Comparison of ENCODE assay signal across 1 cellular context in the genomic region with DNA sequence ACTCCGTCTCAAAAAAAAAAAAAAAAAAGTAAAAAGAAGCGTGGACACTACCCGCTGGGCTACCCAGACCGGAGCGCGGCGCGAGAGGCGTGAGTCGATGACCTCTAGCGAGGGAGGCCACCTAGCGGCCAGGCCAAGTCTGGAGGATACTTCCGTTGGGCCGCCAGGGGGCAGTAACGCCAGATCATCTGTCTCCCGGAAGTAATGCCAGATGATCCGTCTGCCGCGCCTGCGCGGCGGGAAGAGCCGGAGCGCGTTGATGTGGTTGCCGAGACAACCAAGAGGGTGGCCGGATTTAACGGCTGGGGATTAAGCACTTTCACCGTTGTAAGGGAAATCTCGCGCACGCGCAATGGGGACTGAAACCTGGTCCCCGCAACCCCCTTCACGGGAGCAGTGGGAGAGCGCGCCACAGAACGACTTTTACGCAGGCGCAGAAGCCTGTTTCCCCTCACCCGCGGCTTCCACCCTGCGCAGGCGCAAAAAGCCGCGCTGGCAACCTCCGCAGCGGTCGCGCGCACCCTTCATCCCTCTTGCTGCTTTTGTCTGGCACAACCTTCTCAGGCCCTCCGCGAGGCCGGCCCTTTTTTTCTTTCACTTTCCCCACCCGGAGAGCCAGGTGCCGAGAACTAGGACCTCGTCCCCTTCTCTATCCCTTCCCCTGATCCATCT.
TF ChIP-seq lines count a peak whose summit lies in the region.

No MANE protein-coding gene starts in this region.

TF ChIP-seq in K562, 482 proteins besides CTCF, POLR2A, EP300 and RAD21 (continued from another document and continues in another):
- TF ChIP-seq, protein P1, sequence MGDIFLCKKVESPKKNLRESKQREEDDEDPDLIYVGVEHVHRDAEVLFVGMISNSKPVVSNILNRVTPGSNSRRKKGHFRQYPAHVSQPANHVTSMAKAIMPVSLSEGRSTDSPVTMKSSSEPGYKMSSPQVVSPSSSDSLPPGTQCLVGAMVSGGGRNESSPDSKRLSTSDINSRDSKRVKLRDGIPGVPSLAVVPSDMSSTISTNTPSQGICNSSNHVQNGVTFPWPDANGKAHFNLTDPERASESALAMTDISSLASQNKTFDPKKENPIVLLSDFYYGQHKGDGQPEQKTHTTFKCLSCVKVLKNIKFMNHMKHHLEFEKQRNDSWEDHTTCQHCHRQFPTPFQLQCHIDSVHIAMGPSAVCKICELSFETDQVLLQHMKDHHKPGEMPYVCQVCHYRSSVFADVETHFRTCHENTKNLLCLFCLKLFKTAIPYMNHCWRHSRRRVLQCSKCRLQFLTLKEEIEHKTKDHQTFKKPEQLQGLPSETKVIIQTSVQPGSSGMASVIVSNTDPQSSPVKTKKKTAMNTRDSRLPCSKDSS (IDR thresholded peaks at IDR 0.05; ENCODE audit: low read depth, partially characterized antibody): no peak
- TF ChIP-seq ZNF274 (IDR thresholded peaks at IDR 0.05; ENCODE audit: borderline replicate concordance, low read depth, low read length): no peak
- no peak for TF ChIP-seq SREBF2 (CRISPR knock-in tag; IDR thresholded peaks at IDR 0.05)
- no peak for TF ChIP-seq CBX2 (IDR thresholded peaks at IDR 0.05; ENCODE audit: insufficient read depth, low read length, poor library complexity, severe bottlenecking)
- TF ChIP-seq HDAC3 (IDR thresholded peaks at IDR 0.05; ENCODE audit: borderline replicate concordance, partially characterized antibody): no peak
- no peak for TF ChIP-seq ZNF232 (CRISPR knock-in tag; IDR thresholded peaks at IDR 0.05)
- peak; percentile 47; the same call in 1 of the 2 replicates for TF ChIP-seq CHD2 (IDR thresholded peaks at IDR 0.05; ENCODE audit: low read depth, low read length)
- no peak for TF ChIP-seq RUNX1 (IDR thresholded peaks at IDR 0.05; ENCODE audit: low read depth)
- no peak for TF ChIP-seq ZBTB8A (IDR thresholded peaks at IDR 0.05; ENCODE audit: partially characterized antibody)
- no peak for TF ChIP-seq TCFL5 (CRISPR knock-in tag; conservative IDR thresholded peaks at IDR 0.05)
- no peak for TF ChIP-seq PTTG1 (tag; IDR thresholded peaks at IDR 0.05; ENCODE audit: low read depth)
- peak; percentile 34 to 72; a peak in 2 of 4 replicates for TF ChIP-seq SIN3A (IDR thresholded peaks at IDR 0.05; ENCODE audit: borderline replicate concordance in 2 of 2, control insufficient read depth in 1 of 2, low read depth in 2 of 2, low read length in 2 of 2)
- TF ChIP-seq, protein P2, sequence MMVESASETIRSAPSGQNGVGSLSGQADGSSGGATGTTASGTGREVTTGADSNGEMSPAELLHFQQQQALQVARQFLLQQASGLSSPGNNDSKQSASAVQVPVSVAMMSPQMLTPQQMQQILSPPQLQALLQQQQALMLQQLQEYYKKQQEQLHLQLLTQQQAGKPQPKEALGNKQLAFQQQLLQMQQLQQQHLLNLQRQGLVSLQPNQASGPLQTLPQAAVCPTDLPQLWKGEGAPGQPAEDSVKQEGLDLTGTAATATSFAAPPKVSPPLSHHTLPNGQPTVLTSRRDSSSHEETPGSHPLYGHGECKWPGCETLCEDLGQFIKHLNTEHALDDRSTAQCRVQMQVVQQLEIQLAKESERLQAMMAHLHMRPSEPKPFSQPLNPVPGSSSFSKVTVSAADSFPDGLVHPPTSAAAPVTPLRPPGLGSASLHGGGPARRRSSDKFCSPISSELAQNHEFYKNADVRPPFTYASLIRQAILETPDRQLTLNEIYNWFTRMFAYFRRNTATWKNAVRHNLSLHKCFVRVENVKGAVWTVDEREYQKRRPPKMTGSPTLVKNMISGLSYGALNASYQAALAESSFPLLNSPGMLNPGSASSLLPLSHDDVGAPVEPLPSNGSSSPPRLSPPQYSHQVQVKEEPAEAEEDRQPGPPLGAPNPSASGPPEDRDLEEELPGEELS (CRISPR knock-in tag; IDR thresholded peaks at IDR 0.05; ENCODE audit: borderline replicate concordance): no peak
- TF ChIP-seq HOXB6 (CRISPR knock-in tag; IDR thresholded peaks at IDR 0.05; ENCODE audit: borderline replicate concordance): no peak
- no peak for TF ChIP-seq FOXA1 (IDR thresholded peaks at IDR 0.05; ENCODE audit: borderline replicate concordance)
- TF ChIP-seq, protein P3, sequence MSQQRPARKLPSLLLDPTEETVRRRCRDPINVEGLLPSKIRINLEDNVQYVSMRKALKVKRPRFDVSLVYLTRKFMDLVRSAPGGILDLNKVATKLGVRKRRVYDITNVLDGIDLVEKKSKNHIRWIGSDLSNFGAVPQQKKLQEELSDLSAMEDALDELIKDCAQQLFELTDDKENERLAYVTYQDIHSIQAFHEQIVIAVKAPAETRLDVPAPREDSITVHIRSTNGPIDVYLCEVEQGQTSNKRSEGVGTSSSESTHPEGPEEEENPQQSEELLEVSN (IDR thresholded peaks at IDR 0.05; ENCODE audit: borderline replicate concordance in 1 of 2, extremely low read depth in 1 of 2, insufficient read depth in 1 of 2, insufficient read length in 1 of 2, low read depth in 1 of 2, low read length in 1 of 2, poor library complexity in 1 of 2, severe bottlenecking in 1 of 2): peak; percentile 59 to 65
- TF ChIP-seq NFRKB (IDR thresholded peaks at IDR 0.05; ENCODE audit: low read depth): peak; percentile 45
- 0 out of 2 replicates have a peak, but pooled peaks have one; percentile 9 for TF ChIP-seq ARID2 (IDR thresholded peaks at IDR 0.05)
- no peak; the same call in 1 of the 2 replicates for TF ChIP-seq SMARCA4 (IDR thresholded peaks at IDR 0.05)
- TF ChIP-seq NFIX (CRISPR knock-in tag; IDR thresholded peaks at IDR 0.05; ENCODE audit: low read depth): no peak
- TF ChIP-seq, protein P4, sequence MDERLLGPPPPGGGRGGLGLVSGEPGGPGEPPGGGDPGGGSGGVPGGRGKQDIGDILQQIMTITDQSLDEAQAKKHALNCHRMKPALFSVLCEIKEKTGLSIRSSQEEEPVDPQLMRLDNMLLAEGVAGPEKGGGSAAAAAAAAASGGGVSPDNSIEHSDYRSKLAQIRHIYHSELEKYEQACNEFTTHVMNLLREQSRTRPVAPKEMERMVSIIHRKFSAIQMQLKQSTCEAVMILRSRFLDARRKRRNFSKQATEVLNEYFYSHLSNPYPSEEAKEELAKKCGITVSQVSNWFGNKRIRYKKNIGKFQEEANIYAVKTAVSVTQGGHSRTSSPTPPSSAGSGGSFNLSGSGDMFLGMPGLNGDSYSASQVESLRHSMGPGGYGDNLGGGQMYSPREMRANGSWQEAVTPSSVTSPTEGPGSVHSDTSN (CRISPR knock-in tag; IDR thresholded peaks at IDR 0.05; ENCODE audit: low read depth): no peak
- TF ChIP-seq, protein P4 (tag; conservative IDR thresholded peaks at IDR 0.05; ENCODE audit: low read depth): no peak
- peak; percentile 92 for TF ChIP-seq GABPA (tag; conservative IDR thresholded peaks at IDR 0.05; ENCODE audit: low read depth)
- no peak for TF ChIP-seq TEAD2 (tag; IDR thresholded peaks at IDR 0.05)
- TF ChIP-seq ELF2 (CRISPR knock-in tag; IDR thresholded peaks at IDR 0.05): peak; percentile 98
- TF ChIP-seq DNMT1 (IDR thresholded peaks at IDR 0.05): no peak
- no peak for TF ChIP-seq ETS2 (tag; IDR thresholded peaks at IDR 0.05; ENCODE audit: borderline replicate concordance, poor library complexity, severe bottlenecking)
- TF ChIP-seq, protein P5, sequence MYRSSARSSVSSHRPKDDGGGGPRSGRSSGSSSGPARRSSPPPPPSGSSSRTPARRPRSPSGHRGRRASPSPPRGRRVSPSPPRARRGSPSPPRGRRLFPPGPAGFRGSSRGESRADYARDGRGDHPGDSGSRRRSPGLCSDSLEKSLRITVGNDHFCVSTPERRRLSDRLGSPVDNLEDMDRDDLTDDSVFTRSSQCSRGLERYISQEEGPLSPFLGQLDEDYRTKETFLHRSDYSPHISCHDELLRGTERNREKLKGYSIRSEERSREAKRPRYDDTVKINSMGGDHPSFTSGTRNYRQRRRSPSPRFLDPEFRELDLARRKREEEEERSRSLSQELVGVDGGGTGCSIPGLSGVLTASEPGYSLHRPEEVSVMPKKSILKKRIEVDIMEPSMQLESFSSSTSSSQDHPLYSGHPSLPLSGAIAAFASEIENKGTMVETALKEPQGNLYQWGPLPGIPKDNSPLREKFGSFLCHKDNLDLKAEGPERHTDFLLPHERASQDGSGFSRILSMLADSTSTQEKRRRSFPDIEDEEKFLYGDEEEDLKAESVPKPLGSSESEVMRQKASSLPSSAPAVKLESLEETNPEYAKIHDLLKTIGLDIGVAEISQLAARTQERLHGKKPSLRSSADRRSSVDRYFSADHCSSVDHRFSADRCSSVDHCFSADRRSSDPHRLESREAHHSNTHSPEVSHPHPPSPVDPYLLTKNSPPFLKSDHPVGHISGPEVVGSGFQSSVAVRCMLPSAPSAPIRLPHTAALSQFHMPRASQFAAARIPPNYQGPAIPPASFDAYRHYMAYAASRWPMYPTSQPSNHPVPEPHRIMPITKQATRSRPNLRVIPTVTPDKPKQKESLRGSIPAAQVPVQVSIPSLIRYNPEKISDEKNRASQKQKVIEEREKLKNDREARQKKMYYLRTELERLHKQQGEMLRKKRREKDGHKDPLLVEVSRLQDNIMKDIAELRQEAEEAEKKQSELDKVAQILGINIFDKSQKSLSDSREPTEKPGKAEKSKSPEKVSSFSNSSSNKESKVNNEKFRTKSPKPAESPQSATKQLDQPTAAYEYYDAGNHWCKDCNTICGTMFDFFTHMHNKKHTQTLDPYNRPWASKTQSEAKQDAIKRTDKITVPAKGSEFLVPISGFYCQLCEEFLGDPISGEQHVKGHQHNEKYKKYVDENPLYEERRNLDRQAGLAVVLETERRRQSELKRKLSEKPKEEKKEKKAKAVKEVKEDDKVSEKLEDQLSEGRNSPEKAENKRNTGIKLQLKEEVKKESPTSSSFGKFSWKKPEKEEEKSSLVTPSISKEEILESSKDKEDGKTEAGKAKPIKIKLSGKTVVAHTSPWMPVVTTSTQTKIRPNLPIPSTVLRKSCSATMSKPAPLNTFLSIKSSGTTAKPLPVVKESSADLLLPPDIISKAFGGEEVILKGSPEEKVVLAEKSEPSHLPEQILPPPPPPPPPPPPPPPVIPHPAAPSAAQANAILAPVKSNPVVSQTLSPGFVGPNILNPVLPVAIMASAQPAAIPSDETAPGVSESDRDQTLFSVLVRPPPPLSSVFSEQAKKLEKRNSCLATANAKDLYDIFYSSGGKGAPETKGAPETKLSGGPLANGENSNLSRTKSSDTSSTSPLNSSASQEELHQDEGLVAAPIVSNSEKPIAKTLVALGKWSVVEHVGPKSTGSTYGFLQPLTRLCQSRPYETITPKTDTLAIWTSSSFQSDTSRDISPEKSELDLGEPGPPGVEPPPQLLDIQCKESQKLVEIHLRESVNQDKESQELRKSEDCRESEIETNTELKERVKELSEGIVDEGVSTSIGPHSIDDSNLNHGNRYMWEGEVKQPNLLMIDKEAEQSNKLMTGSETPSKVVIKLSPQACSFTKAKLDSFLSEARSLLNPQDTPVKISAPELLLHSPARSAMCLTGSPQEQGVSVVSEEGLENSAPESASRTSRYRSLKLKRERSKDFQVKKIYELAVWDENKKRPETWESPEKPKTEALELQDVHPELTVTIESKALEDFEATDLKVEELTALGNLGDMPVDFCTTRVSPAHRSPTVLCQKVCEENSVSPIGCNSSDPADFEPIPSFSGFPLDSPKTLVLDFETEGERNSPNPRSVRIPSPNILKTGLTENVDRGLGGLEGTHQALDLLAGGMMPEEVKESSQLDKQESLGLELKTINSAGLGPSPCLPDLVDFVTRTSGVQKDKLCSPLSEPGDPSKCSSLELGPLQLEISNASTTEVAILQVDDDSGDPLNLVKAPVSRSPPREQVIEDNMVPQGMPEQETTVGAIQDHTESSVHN (IDR thresholded peaks at IDR 0.05; ENCODE audit: borderline replicate concordance in 1 of 2, low read depth in 1 of 2): no peak
- TF ChIP-seq, protein P6, sequence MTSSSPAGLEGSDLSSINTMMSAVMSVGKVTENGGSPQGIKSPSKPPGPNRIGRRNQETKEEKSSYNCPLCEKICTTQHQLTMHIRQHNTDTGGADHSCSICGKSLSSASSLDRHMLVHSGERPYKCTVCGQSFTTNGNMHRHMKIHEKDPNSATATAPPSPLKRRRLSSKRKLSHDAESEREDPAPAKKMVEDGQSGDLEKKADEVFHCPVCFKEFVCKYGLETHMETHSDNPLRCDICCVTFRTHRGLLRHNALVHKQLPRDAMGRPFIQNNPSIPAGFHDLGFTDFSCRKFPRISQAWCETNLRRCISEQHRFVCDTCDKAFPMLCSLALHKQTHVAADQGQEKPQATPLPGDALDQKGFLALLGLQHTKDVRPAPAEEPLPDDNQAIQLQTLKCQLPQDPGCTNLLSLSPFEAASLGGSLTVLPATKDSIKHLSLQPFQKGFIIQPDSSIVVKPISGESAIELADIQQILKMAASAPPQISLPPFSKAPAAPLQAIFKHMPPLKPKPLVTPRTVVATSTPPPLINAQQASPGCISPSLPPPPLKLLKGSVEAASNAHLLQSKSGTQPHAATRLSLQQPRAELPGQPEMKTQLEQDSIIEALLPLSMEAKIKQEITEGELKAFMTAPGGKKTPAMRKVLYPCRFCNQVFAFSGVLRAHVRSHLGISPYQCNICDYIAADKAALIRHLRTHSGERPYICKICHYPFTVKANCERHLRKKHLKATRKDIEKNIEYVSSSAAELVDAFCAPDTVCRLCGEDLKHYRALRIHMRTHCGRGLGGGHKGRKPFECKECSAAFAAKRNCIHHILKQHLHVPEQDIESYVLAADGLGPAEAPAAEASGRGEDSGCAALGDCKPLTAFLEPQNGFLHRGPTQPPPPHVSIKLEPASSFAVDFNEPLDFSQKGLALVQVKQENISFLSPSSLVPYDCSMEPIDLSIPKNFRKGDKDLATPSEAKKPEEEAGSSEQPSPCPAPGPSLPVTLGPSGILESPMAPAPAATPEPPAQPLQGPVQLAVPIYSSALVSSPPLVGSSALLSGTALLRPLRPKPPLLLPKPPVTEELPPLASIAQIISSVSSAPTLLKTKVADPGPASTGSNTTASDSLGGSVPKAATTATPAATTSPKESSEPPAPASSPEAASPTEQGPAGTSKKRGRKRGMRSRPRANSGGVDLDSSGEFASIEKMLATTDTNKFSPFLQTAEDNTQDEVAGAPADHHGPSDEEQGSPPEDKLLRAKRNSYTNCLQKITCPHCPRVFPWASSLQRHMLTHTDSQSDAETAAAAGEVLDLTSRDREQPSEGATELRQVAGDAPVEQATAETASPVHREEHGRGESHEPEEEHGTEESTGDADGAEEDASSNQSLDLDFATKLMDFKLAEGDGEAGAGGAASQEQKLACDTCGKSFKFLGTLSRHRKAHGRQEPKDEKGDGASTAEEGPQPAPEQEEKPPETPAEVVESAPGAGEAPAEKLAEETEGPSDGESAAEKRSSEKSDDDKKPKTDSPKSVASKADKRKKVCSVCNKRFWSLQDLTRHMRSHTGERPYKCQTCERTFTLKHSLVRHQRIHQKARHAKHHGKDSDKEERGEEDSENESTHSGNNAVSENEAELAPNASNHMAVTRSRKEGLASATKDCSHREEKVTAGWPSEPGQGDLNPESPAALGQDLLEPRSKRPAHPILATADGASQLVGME (CRISPR knock-in tag; IDR thresholded peaks at IDR 0.05): 0 out of 2 replicates have a peak, but pooled peaks have one; percentile 28
- TF ChIP-seq TAF7 (tag; IDR thresholded peaks at IDR 0.05): peak; percentile 53
- no peak for TF ChIP-seq ZNF282 (CRISPR knock-in tag; IDR thresholded peaks at IDR 0.05)
